19 cellular contexts compared by ENCODE assay signal in genomic region chr14:64292197-64292596, GRCh38. TPM values are rescaled to one million over a fixed set of nuclear protein-coding genes. Genes with fewer than 3 reads are reported as not detected.
DNase-seq lines count a peak whose midpoint lies in the region; ATAC-seq and TF ChIP-seq lines count a peak whose summit lies in the region.
"Had no signal": no experiment of that assay in that cellular context is flagged by ENCODE, and none has a peak within 500 bp of the region (broad histone marks: within the 10 kb centered on the region; RNA-seq: fewer than 3 reads in every experiment).

No MANE protein-coding gene starts in this region.

- H3K9me3 Mint-ChIP-seq in stimulated activated memory B cell treated with anti-CD40 and anti-IgM and Interleukin-4, amounts not matched to agents 10 μg/mL and 1 μg/mL and 100 μg/mL, for 72 hours: no peaks in the 10 kb centered on the region
- no peaks in the 10 kb centered on the region for H3K9me3 Mint-ChIP-seq in type B pancreatic cell
- H3K9me3 Mint-ChIP-seq: CD4-positive, alpha-beta memory T cell; H9; IgD-negative memory B cell had no signal

- H3K4me1 ChIP-seq in OCI-LY7 (ENCODE audit: insufficient read depth, low read length, poor library complexity, severe bottlenecking): peaks cover 37% of the 10 kb centered on the region

- BruUV-seq in OCI-LY7 (replicated peaks; lab: Mats Ljungman, UMichigan): no TSS peak

- no peak overlapping the region for H2AFZ ChIP-seq in OCI-LY7 (ENCODE audit: low read length)

- H4K20me1 ChIP-seq in OCI-LY7 (ENCODE audit: insufficient read depth, low read length): no peaks in the 10 kb centered on the region

- H3K27ac Mint-ChIP-seq in stimulated activated memory B cell treated with anti-CD40 and anti-IgM and Interleukin-4, amounts not matched to agents 10 μg/mL and 1 μg/mL and 100 μg/mL, for 72 hours: no peak overlapping the region
- no peak overlapping the region for H3K27ac Mint-ChIP-seq in type B pancreatic cell
- H3K27ac Mint-ChIP-seq: CD4-positive, alpha-beta memory T cell; H9 had no signal

- H3K4me1 Mint-ChIP-seq in stimulated activated memory B cell treated with anti-CD40 and anti-IgM and Interleukin-4, amounts not matched to agents 10 μg/mL and 1 μg/mL and 100 μg/mL, for 72 hours: peaks cover 37% of the 10 kb centered on the region
- H3K4me1 Mint-ChIP-seq in type B pancreatic cell (ENCODE audit: unreplicated experiment): peaks cover 5% of the 10 kb centered on the region

- CTCF ChIA-PET in OCI-LY7 (lab: Charles Lee; ENCODE audit: unreplicated experiment): no interaction called here

- in situ Hi-C loops in ACHN (cut with HindIII; ENCODE audit: low pct_ligation_motif_present, low pct_unique_long_range_greater_than_20kb, low sequenced_read_pairs): no loop called here

- H3K4me3 Mint-ChIP-seq in stimulated activated memory B cell treated with anti-CD40 and anti-IgM and Interleukin-4, amounts not matched to agents 10 μg/mL and 1 μg/mL and 100 μg/mL, for 72 hours: peak overlapping the region; percentile 30
- no peak overlapping the region for H3K4me3 Mint-ChIP-seq in type B pancreatic cell
- H3K4me3 Mint-ChIP-seq: H9 had no signal

- H3K9me3 ChIP-seq in OCI-LY7 (ENCODE audit: low read length): no peaks in the 10 kb centered on the region

- H3K27me3 Mint-ChIP-seq in stimulated activated memory B cell treated with anti-CD40 and anti-IgM and Interleukin-4, amounts not matched to agents 10 μg/mL and 1 μg/mL and 100 μg/mL, for 72 hours: no peaks in the 10 kb centered on the region
- H3K27me3 Mint-ChIP-seq in type B pancreatic cell: peaks cover 58% of the 10 kb centered on the region

- TF ChIP-seq CTCF in OCI-LY7 (conservative IDR thresholded peaks at IDR 0.05; ENCODE audit: low read length): no peak
- no peak for TF ChIP-seq CTCF in type B pancreatic cell (conservative IDR thresholded peaks at IDR 0.05)

- peak; percentile 17 for DNase-seq in activated CD4-positive, alpha-beta T cell treated with anti-CD3 and anti-CD28 coated beads for 48 hours
- DNase-seq in activated CD4-positive, alpha-beta T cell treated with anti-CD3 and anti-CD28 coated beads for 1 hour: no peak
- DNase-seq in stimulated activated CD4-positive, alpha-beta T cell treated with anti-CD3 and anti-CD28 coated beads, Interleukin-1b, Interleukin-23, amount 100 ng/mL, for 48 hours: peak; percentile 9
- no peak for DNase-seq in stimulated activated CD4-positive, alpha-beta T cell treated with anti-CD3 and anti-CD28 coated beads, Interleukin-4, amount 100 ng/mL, for 4 hours
- no peak for DNase-seq in OCI-LY7 (ENCODE audit: low spot score)
- no peak for DNase-seq in ACHN
- DNase-seq in type B pancreatic cell (ENCODE audit: extremely low spot score, unreplicated experiment): no peak
- DNase-seq: CD4-positive, alpha-beta memory T cell; DMS153; GF-D8; H9; NCI-H1092 treated with DMSO at 0.1 percent for 48 hours; NCI-H146; NCI-H2081 treated with DMSO at 0.1 percent for 48 hours; RPMI8226; SIG-M5 had no signal

- intact Hi-C loops in OCI-LY7 (cut with micrococcal nuclease; ENCODE audit: unreplicated experiment): loop anchor here (5.0 kb wide), 1 partner anchor 75 kb away; no protein-coding TSS in a partner anchor

- no peaks in the 10 kb centered on the region for H3K36me3 ChIP-seq in OCI-LY7 (ENCODE audit: insufficient read depth, low read length)

- no peaks in the 10 kb centered on the region for H3K36me3 Mint-ChIP-seq in stimulated activated memory B cell treated with anti-CD40 and anti-IgM and Interleukin-4, amounts not matched to agents 10 μg/mL and 1 μg/mL and 100 μg/mL, for 72 hours
- no peaks in the 10 kb centered on the region for H3K36me3 Mint-ChIP-seq in type B pancreatic cell
- H3K36me3 Mint-ChIP-seq: CD4-positive, alpha-beta memory T cell; IgD-negative memory B cell had no signal

- no peak for ATAC-seq in stimulated activated memory B cell treated with anti-CD40 and anti-IgM and Interleukin-4, amounts not matched to agents 10 μg/mL and 1 μg/mL and 100 μg/mL, for 72 hours

- H3K79me2 ChIP-seq in OCI-LY7 (ENCODE audit: insufficient read depth, low read depth, low read length): no peaks in the 10 kb centered on the region

- no peak overlapping the region for H3K27ac ChIP-seq in OCI-LY7 (ENCODE audit: low read depth, low read length, poor library complexity, severe bottlenecking)

- no peaks in the 10 kb centered on the region for H3K9me2 ChIP-seq in OCI-LY7 (ENCODE audit: insufficient read depth, low read length)

- peak overlapping the region; percentile 64; the same call in 1 of the 2 replicates for H3K4me2 ChIP-seq in OCI-LY7 (ENCODE audit: low read length)

- POLR2A ChIA-PET in OCI-LY7 (lab: Charles Lee): interaction anchor here (1.0 kb wide), 1 partner anchor 27 kb away, joined by 4 read pairs; no protein-coding TSS in a partner anchor

- H3K4me3 ChIP-seq in OCI-LY7 (ENCODE audit: low read depth, low read length, poor library complexity, severe bottlenecking): no peak overlapping the region

RNA-seq across cellular contexts. Expression of gene ESR2, which starts 2.0 kb away (rescaled TPM):
- 13.4 and 15.9 TPM in 2 replicates for total RNA-seq in OCI-LY7 (2014; rRNA removed; shearing (Covaris generic))
- 30.4 and 37.7 TPM in 2 replicates for total RNA-seq in OCI-LY7 (2022)
- total RNA-seq in type B pancreatic cell (ENCODE audit: low replicate concordance): 0.19 and 0.53 TPM in 2 replicates
- total RNA-seq: A172; CD4-positive, alpha-beta memory T cell had no signal

Comparison
In these comparisons a context has a peak if more than half of its experiments do, and no peak if none do; other contexts are left out.
1. DNase-seq: peak in activated CD4-positive, alpha-beta T cell treated with anti-CD3 and anti-CD28 coated beads for 48 hours (single experiment) and stimulated activated CD4-positive, alpha-beta T cell treated with anti-CD3 and anti-CD28 coated beads, Interleukin-1b, Interleukin-23, amount 100 ng/mL, for 48 hours (single experiment); none in activated CD4-positive, alpha-beta T cell treated with anti-CD3 and anti-CD28 coated beads for 1 hour (single experiment), stimulated activated CD4-positive, alpha-beta T cell treated with anti-CD3 and anti-CD28 coated beads, Interleukin-4, amount 100 ng/mL, for 4 hours (0 of 2), OCI-LY7 (single experiment), ACHN (single experiment) and type B pancreatic cell (single experiment).